11 cellular contexts compared by ENCODE assay signal in genomic region chr16:84724619-84725307, GRCh38. TPM values are rescaled to one million over a fixed set of nuclear protein-coding genes. Genes with fewer than 3 reads are reported as not detected.
DNase-seq lines count a peak whose midpoint lies in the region; ATAC-seq, FAIRE-seq and TF ChIP-seq lines count a peak whose summit lies in the region.
"Had no signal": no experiment of that assay in that cellular context is flagged by ENCODE, and none has a peak within 500 bp of the region (broad histone marks: within the 10 kb centered on the region; RNA-seq: fewer than 3 reads in every experiment).

No MANE protein-coding gene starts in this region.

- H3K27ac ChIP-seq in H1 (ENCODE audit: low read depth, low read length): no peak overlapping the region
- H3K27ac ChIP-seq in tibial nerve: peak overlapping the region in 3 of 4 donors; percentile 32 to 68 (median 65)
- H3K27ac ChIP-seq: lower lobe of right lung had no signal

- H3K14ac ChIP-seq in H1 (ENCODE audit: insufficient read length): no peak overlapping the region

- H3K9ac ChIP-seq in H1 (replicated peaks in 1 of 4; ENCODE audit: extremely low read depth in 1 of 4, low read depth in 3 of 4, low read length in 3 of 4): no peak overlapping the region

- H3K27me3 ChIP-seq in H1 (replicated peaks in 1 of 4; ENCODE audit: control insufficient read depth in 3 of 4, extremely low read depth in 1 of 4, insufficient read depth in 3 of 4, low read length in 3 of 4) (no peaks in the 10 kb centered on the region), tibial nerve (no peaks in the 10 kb centered on the region)
- H3K27me3 ChIP-seq: BE2C had no signal

- no peak for TF ChIP-seq RAD21 in H1 (IDR thresholded peaks at IDR 0.05 in 1 of 2, conservative IDR thresholded peaks at IDR 0.05 in 1 of 2; ENCODE audit: low read depth in 2 of 2, low read length in 2 of 2)

- H3K36me3 ChIP-seq in H1 (ENCODE audit: control insufficient read depth in 2 of 4, insufficient read depth in 4 of 4, low read length in 3 of 4): peaks cover 0 to 5% (median 0%) of the 10 kb centered on the region in 4 experiments; a peak in 1 of 8 replicates
- peaks cover 0 to 7% (median 0%) of the 10 kb centered on the region in 3 donors for H3K36me3 ChIP-seq in tibial nerve

- H3K4me3 ChIP-seq in H1 (ENCODE audit: extremely low read depth in 1 of 4, insufficient read depth in 2 of 4, low read depth in 3 of 4, low read length in 4 of 4): peak overlapping the region in 1 of 4 experiments; percentile 37; a peak in 1 of 8 replicates
- H3K4me3 ChIP-seq in tibial nerve: no peak overlapping the region
- H3K4me3 ChIP-seq: lower lobe of right lung had no signal

- no peak overlapping the region for H2AFZ ChIP-seq in H1 (ENCODE audit: low read length)

- H3K23me2 ChIP-seq in H1 (ENCODE audit: low read depth, low read length): no peaks in the 10 kb centered on the region

- H4K91ac ChIP-seq in H1 (replicated peaks; ENCODE audit: insufficient read length, low read length): no peak overlapping the region

- H3K9me3 Mint-ChIP-seq in activated naive CD4-positive, alpha-beta T cell treated with anti-CD3 and anti-CD28 coated beads for 36 hours: no peaks in the 10 kb centered on the region

- intact Hi-C loops in activated naive CD4-positive, alpha-beta T cell treated with anti-CD3 and anti-CD28 coated beads for 36 hours (cut with micrococcal nuclease): loop anchor here (5.0 kb wide), 1 partner anchor 72 kb away; no protein-coding TSS in a partner anchor

- no peaks in the 10 kb centered on the region; the same call in 1 of the 2 replicates for H3K79me1 ChIP-seq in H1 (ENCODE audit: low read depth, low read length)

- FAIRE-seq in H1 (lab: Jason Lieb, UNC): no peak

- no peaks in the 10 kb centered on the region for H3K27me3 Mint-ChIP-seq in activated naive CD4-positive, alpha-beta T cell treated with anti-CD3 and anti-CD28 coated beads for 36 hours (ENCODE audit: low read depth)

- H2BK20ac ChIP-seq in H1 (ENCODE audit: low read length): no peak overlapping the region

- H3K56ac ChIP-seq in H1 (replicated peaks; ENCODE audit: insufficient read length, low read depth, low read length): no peak overlapping the region

- no peak for TF ChIP-seq CTCF in H1 (IDR thresholded peaks at IDR 0.05; ENCODE audit: control extremely low read depth in 1 of 3, insufficient read depth in 1 of 3, low read depth in 1 of 3, low read length in 3 of 3)
- TF ChIP-seq CTCF in tibial nerve (IDR thresholded peaks at IDR 0.05): no peak

- H3K4ac ChIP-seq in H1 (replicated peaks; ENCODE audit: insufficient read length, low read depth, low read length): no peak overlapping the region

- peaks cover 14 to 98% of the 10 kb centered on the region in 2 experiments for H3K79me2 ChIP-seq in H1 (ENCODE audit: control insufficient read depth in 1 of 2, insufficient read depth in 2 of 2, low read length in 2 of 2)

- peak; percentile 36 for DNase-seq in activated naive CD4-positive, alpha-beta T cell treated with anti-CD3 and anti-CD28 coated beads for 36 hours
- DNase-seq in activated naive CD4-positive, alpha-beta T cell treated with Interleukin-2 at 50 U/mL for 16 hours: no peak
- DNase-seq in NCI-H69 (lab: John Stamatoyannopoulos, UW) (peak; percentile 19), H1 (ENCODE audit: low read depth in 1 of 2, low spot score in 2 of 2) (no peak), tibial nerve (ENCODE audit: low spot score in 2 of 2) (no peak), SHP77 treated with DMSO at 0.1 percent for 48 hours (lab: John Stamatoyannopoulos, UW) (no peak), NCI-H2107 (lab: John Stamatoyannopoulos, UW) (no peak)
- DNase-seq: BE2C, lower lobe of right lung, RPMI8226 had no signal

- H4K5ac ChIP-seq in H1 (ENCODE audit: insufficient read length, low read depth, low read length): no peak overlapping the region

- H4K20me1 ChIP-seq in H1 (replicated peaks in 1 of 2; ENCODE audit: control insufficient read depth in 1 of 2, insufficient read depth in 2 of 2, low read length in 2 of 2): peaks cover 33% of the 10 kb centered on the region in 2 experiments

- WGBS in H1 (ENCODE audit: extremely low coverage in 1 of 2, insufficient coverage in 1 of 2, insufficient read length in 1 of 2, insufficient replicate concordance in 2 of 2, low coverage in 1 of 2, low lambda C conversion rate in 2 of 2, missing lambda C conversion rate in 1 of 2), 2 experiments: 77% methylated on average over 6 of the region's 6 CpGs; no CpG with 5 or more reads in 1 of the 2 experiments
- 32 to 38% methylated on average over 6 of the region's 6 CpGs for WGBS in tibial nerve, 2 donors

- no peak overlapping the region for H2AK5ac ChIP-seq in H1 (ENCODE audit: low read depth, low read length)

- peaks cover 5% of the 10 kb centered on the region for H3K36me3 Mint-ChIP-seq in activated naive CD4-positive, alpha-beta T cell treated with anti-CD3 and anti-CD28 coated beads for 36 hours (ENCODE audit: low read depth)

- H3K9me3 ChIP-seq in H1 (ENCODE audit: insufficient read depth in 2 of 2, low read depth in 1 of 2, low read length in 1 of 2) (no peaks in the 10 kb centered on the region), tibial nerve (no peaks in the 10 kb centered on the region)
- H3K9me3 ChIP-seq: BE2C, lower lobe of right lung had no signal

- no peak overlapping the region for H3K4me3 Mint-ChIP-seq in activated naive CD4-positive, alpha-beta T cell treated with anti-CD3 and anti-CD28 coated beads for 36 hours

- ATAC-seq in HG02623 (IDR thresholded peaks at IDR 0.05; ENCODE audit: unreplicated experiment): no peak
- ATAC-seq: lower lobe of right lung had no signal

- CTCF ChIA-PET in activated naive CD4-positive, alpha-beta T cell treated with anti-CD3 and anti-CD28 coated beads for 36 hours (lab: Charles Lee): interaction anchor here (0.6 to 8.2 kb wide), 18 partner anchors 10 to 247 kb away, joined by 3 to 124 read pairs (median 8); no protein-coding TSS in a partner anchor
- CTCF ChIA-PET in H1 (lab: Charles Lee; ENCODE audit: partially characterized antibody): interaction anchor here (0.6 to 9.0 kb wide), 19 partner anchors 11 to 436 kb away, joined by 3 to 120 read pairs (median 10); no protein-coding TSS in a partner anchor

- no peak overlapping the region; the same call in 1 of the 2 replicates for H2BK5ac ChIP-seq in H1 (ENCODE audit: low read depth, low read length)

- no peak for TF ChIP-seq EP300 in H1 (IDR thresholded peaks at IDR 0.05; ENCODE audit: borderline replicate concordance in 1 of 2, low read depth in 2 of 2, low read length in 2 of 2)
- no peak for TF ChIP-seq EP300 in tibial nerve (IDR thresholded peaks at IDR 0.05)

- no peak overlapping the region for H2BK15ac ChIP-seq in H1 (ENCODE audit: low read length)

- no peak overlapping the region for H2BK120ac ChIP-seq in H1 (replicated peaks; ENCODE audit: low read depth, low read length)

- TF ChIP-seq POLR2A in H1 (IDR thresholded peaks at IDR 0.05; ENCODE audit: control extremely low read depth in 1 of 2, low read depth in 2 of 2, low read length in 2 of 2) (no peak), tibial nerve (IDR thresholded peaks at IDR 0.05) (no peak)

- H3K23ac ChIP-seq in H1 (ENCODE audit: insufficient read length): no peak overlapping the region

- peak overlapping the region; percentile 1 to 43; a peak in 3 of 4 replicates for H3K4me2 ChIP-seq in H1 (ENCODE audit: insufficient read depth in 1 of 2, low read depth in 2 of 2, low read length in 2 of 2)

- H3K4me1 ChIP-seq in H1 (replicated peaks in 1 of 4; ENCODE audit: control insufficient read depth in 3 of 4, insufficient read depth in 4 of 4, low read length in 3 of 4): peaks cover 5 to 20% (median 14%) of the 10 kb centered on the region in 4 experiments; a peak in 5 of 7 replicates
- peaks cover 0 to 63% (median 37%) of the 10 kb centered on the region in 4 donors for H3K4me1 ChIP-seq in tibial nerve

- POLR2A ChIA-PET in H1 (lab: Charles Lee; ENCODE audit: partially characterized antibody): interaction anchor here (0.6 to 3.3 kb wide), 7 partner anchors 9 to 220 kb away, joined by 3 to 13 read pairs (median 3); no protein-coding TSS in a partner anchor

- peaks cover 74% of the 10 kb centered on the region for H3K4me1 Mint-ChIP-seq in activated naive CD4-positive, alpha-beta T cell treated with anti-CD3 and anti-CD28 coated beads for 36 hours (ENCODE audit: low read depth)

- H2BK12ac ChIP-seq in H1 (ENCODE audit: low read depth, low read length): peak overlapping the region; percentile 3; the same call in 1 of the 2 replicates

- H3K27ac Mint-ChIP-seq in activated naive CD4-positive, alpha-beta T cell treated with anti-CD3 and anti-CD28 coated beads for 36 hours: no peak overlapping the region

- H4K8ac ChIP-seq in H1 (ENCODE audit: extremely low read depth, insufficient read depth, low read length): no peak overlapping the region

- H3K18ac ChIP-seq in H1 (ENCODE audit: extremely low read depth, low read length): no peak overlapping the region

TF ChIP-seq in H1, 55 proteins besides CTCF, POLR2A, EP300 and RAD21 (continues in another document):
- TF ChIP-seq BRCA1 (IDR thresholded peaks at IDR 0.05; ENCODE audit: low read depth, low read length) (no peak), EZH2 (IDR thresholded peaks at IDR 0.05; ENCODE audit: low read depth, low read length, severe bottlenecking) (no peak), CBX8 (IDR thresholded peaks at IDR 0.05; ENCODE audit: borderline replicate concordance, low read depth, low read length) (no peak)

RNA-seq across cellular contexts. Expression of gene USP10, which starts 25.0 kb away (rescaled TPM):
- 10 to 100 TPM; 93.9 to 95.2 TPM for total RNA-seq in activated naive CD4-positive, alpha-beta T cell treated with anti-CD3 and anti-CD28 coated beads for 36 hours
- 186 and 195 TPM in 2 replicates for total RNA-seq in H1 (2021; fragmentation: NEBNext Ultra II Directional; extraction: Animal tissue kit (Norgen Biotek cat#: 25700))
- 171 and 224 TPM in 2 replicates for polyA plus RNA-seq in H1 (2011; rRNA removed)
- 133 TPM for polyA plus RNA-seq in H1 (2011; cell fraction: cytosol; rRNA removed)
- polyA plus RNA-seq in H1 (2011; cell fraction: nucleus; rRNA removed): 270 TPM
- polyA plus RNA-seq in H1 (2012, experiment 1 of 2): 144 to 168 TPM (median 154 TPM) in 4 replicates
- polyA plus RNA-seq in H1 (2012, experiment 2 of 2): 26.5 TPM
- polyA plus RNA-seq in H1 (2013, experiment 1 of 2): 104 TPM
- 99.0 TPM for polyA plus RNA-seq in H1 (2013, experiment 2 of 2)
- polyA minus RNA-seq in H1 (2011; rRNA and poly(A)+ RNA removed): 417 and 489 TPM in 2 replicates
- polyA minus RNA-seq in H1 (2011; cell fraction: cytosol; rRNA and poly(A)+ RNA removed): 122 TPM
- polyA minus RNA-seq in H1 (2011; cell fraction: nucleus; rRNA and poly(A)+ RNA removed): 124 TPM
- 10 to 100 TPM; 31.7 to 56.1 (median 43.2) TPM for total RNA-seq in tibial nerve

Comparison
In these comparisons a context has a peak if more than half of its experiments do, and no peak if none do; other contexts are left out.
1. DNase-seq: peak in activated naive CD4-positive, alpha-beta T cell treated with anti-CD3 and anti-CD28 coated beads for 36 hours (single experiment) and NCI-H69 (single experiment); none in activated naive CD4-positive, alpha-beta T cell treated with Interleukin-2 at 50 U/mL for 16 hours (single experiment), H1 (0 of 2), tibial nerve (0 of 2), SHP77 treated with DMSO at 0.1 percent for 48 hours (single experiment) and NCI-H2107 (single experiment).